In genomic region chr10:122021421-122021820, GRCh38 we compare ENCODE assay signal across 14 cellular contexts. TPM values are rescaled to one million over a fixed set of nuclear protein-coding genes. Genes with fewer than 3 reads are reported as not detected.
A peak's percentile ranks its signal among the peaks of the same experiment; 100 is the strongest.
DNase-seq lines count a peak whose midpoint lies in the region; ATAC-seq and TF ChIP-seq lines count a peak whose summit lies in the region.
"Had no signal": no experiment of that assay in that cellular context is flagged by ENCODE, and none has a peak within 500 bp of the region (broad histone marks: within the 10 kb centered on the region; RNA-seq: fewer than 3 reads in every experiment).

No MANE protein-coding gene starts in this region.

- H3K4me3 ChIP-seq in ascending aorta = peak overlapping the region; percentile 30 to 60
- peak overlapping the region in 1 of 2 donors; percentile 60 for H3K4me3 ChIP-seq in stomach smooth muscle (ENCODE audit: low read length in 2 of 2)
- H3K4me3 ChIP-seq: SK-N-MC had no signal

- H3K4ac ChIP-seq in H9 (ENCODE audit: low read depth, low read length) = no peak overlapping the region

- H3K27ac ChIP-seq in H9 (ENCODE audit: insufficient read length, low read depth, low read length) = no peak overlapping the region
- H3K27ac ChIP-seq in ascending aorta = peak overlapping the region; percentile 74 to 76
- H3K27ac ChIP-seq in stomach smooth muscle (ENCODE audit: low read length) = peak overlapping the region; percentile 95
- H3K27ac ChIP-seq: SK-N-MC had no signal

- TF ChIP-seq CTCF in H9 (conservative IDR thresholded peaks at IDR 0.05) (no peak), ascending aorta (IDR thresholded peaks at IDR 0.05) (no peak)

- no peak overlapping the region for H3K27ac Mint-ChIP-seq in H9
- H3K27ac Mint-ChIP-seq: stimulated activated effector memory CD8-positive, alpha-beta T cell treated with anti-CD3 and anti-CD28 coated beads, Interleukin-12 subunit alpha, Interleukin-12 subunit beta, amount 100 ng/mL, for 72 hours had no signal

- H3K23ac ChIP-seq in H9 (ENCODE audit: insufficient read length, low read depth, low read length) = no peak overlapping the region

- H4K5ac ChIP-seq in H9 (ENCODE audit: insufficient read length, low read depth, low read length) = no peak overlapping the region

- DNase-seq in H9 (no peak), ascending aorta (ENCODE audit: low spot score in 2 of 2) (no peak), left cardiac atrium (no peak), hippocampal formation (lab: John Stamatoyannopoulos, UW) (no peak), NCI-H2227 (lab: John Stamatoyannopoulos, UW; ENCODE audit: unreplicated experiment) (no peak)
- DNase-seq: effector memory CD4-positive, alpha-beta T cell; NCI-H1436; NCI-H526; stimulated activated CD4-positive, alpha-beta T cell treated with anti-CD3 and anti-CD28 coated beads, Interleukin-2, amount 100 ng/mL, for 48 hours had no signal

- H3K4me3 Mint-ChIP-seq in H9 = no peak overlapping the region
- H3K4me3 Mint-ChIP-seq: stimulated activated effector memory CD8-positive, alpha-beta T cell treated with anti-CD3 and anti-CD28 coated beads, Interleukin-12 subunit alpha, Interleukin-12 subunit beta, amount 100 ng/mL, for 72 hours had no signal

- no peaks in the 10 kb centered on the region for H3K79me1 ChIP-seq in H9 (ENCODE audit: insufficient read depth, low read depth, low read length, poor library complexity, severe bottlenecking)

- H3K79me2 ChIP-seq in H9 (ENCODE audit: insufficient read depth, low read length) = no peaks in the 10 kb centered on the region

- H2BK20ac ChIP-seq in H9 (ENCODE audit: low read depth, low read length, poor library complexity, severe bottlenecking) = peak overlapping the region; percentile 60

- no peaks in the 10 kb centered on the region; a peak in 1 of 5 replicates for H3K9me3 Mint-ChIP-seq in H9
- H3K9me3 Mint-ChIP-seq: stimulated activated effector memory CD8-positive, alpha-beta T cell treated with anti-CD3 and anti-CD28 coated beads, Interleukin-12 subunit alpha, Interleukin-12 subunit beta, amount 100 ng/mL, for 72 hours had no signal

- no peak overlapping the region for H2BK120ac ChIP-seq in H9 (ENCODE audit: low read depth, low read length, poor library complexity, severe bottlenecking)

- H4K91ac ChIP-seq in H9 (ENCODE audit: insufficient read length, low read depth, low read length) = no peak overlapping the region

- H3K27me3 Mint-ChIP-seq in H9 (ENCODE audit: low read depth) = peaks cover 1% of the 10 kb centered on the region

- intact Hi-C loops in ascending aorta (cut with DNase I) = loop anchor here (10.0 kb wide), 1 partner anchor 473 kb away; no protein-coding TSS in a partner anchor
- intact Hi-C loops in left cardiac atrium (cut with DNase I) = no loop called here

- H4K20me1 ChIP-seq in H9 (ENCODE audit: control insufficient read depth, insufficient read depth, insufficient read length) = no peaks in the 10 kb centered on the region

- no peak overlapping the region for H3K18ac ChIP-seq in H9 (ENCODE audit: insufficient read length, low read depth, low read length)

- no peaks in the 10 kb centered on the region for H3K23me2 ChIP-seq in H9 (ENCODE audit: insufficient read length, low read depth, low read length, poor library complexity, severe bottlenecking)

- WGBS in H9 (ENCODE audit: extremely low coverage, insufficient read length, low lambda C conversion rate) = no CpG with 5 or more reads among the region's 10 CpGs

- no peak overlapping the region for H3K9ac ChIP-seq in H9 (ENCODE audit: extremely low read depth, insufficient read length, low read length)
- H3K9ac ChIP-seq in stomach smooth muscle (ENCODE audit: low read length in 2 of 2) = peak overlapping the region; percentile 56 to 80

- H3K4me1 Mint-ChIP-seq in H9 = peaks cover 26 to 31% of the 10 kb centered on the region in 2 experiments
- H3K4me1 Mint-ChIP-seq: stimulated activated effector memory CD8-positive, alpha-beta T cell treated with anti-CD3 and anti-CD28 coated beads, Interleukin-12 subunit alpha, Interleukin-12 subunit beta, amount 100 ng/mL, for 72 hours had no signal

- no peak overlapping the region for H2BK5ac ChIP-seq in H9 (ENCODE audit: insufficient read length, low read length)

- H2BK15ac ChIP-seq in H9 (ENCODE audit: low read depth, low read length) = no peak overlapping the region

- no peak overlapping the region for H2BK12ac ChIP-seq in H9 (ENCODE audit: insufficient read length, low read depth, low read length)

- H4K8ac ChIP-seq in H9 (replicated peaks; ENCODE audit: insufficient read length, low read depth, low read length) = no peak overlapping the region

- no peaks in the 10 kb centered on the region for H3K9me3 ChIP-seq in H9 (ENCODE audit: control insufficient read depth, low read depth, low read length)
- no peaks in the 10 kb centered on the region for H3K9me3 ChIP-seq in ascending aorta
- H3K9me3 ChIP-seq in stomach smooth muscle (ENCODE audit: control insufficient read depth in 2 of 2, low read length in 2 of 2) = no peaks in the 10 kb centered on the region

- H3K4me2 ChIP-seq in H9 (ENCODE audit: insufficient read depth, insufficient read length, low read length) = no peak overlapping the region

- H3K14ac ChIP-seq in H9 (ENCODE audit: insufficient read depth, low read length) = no peak overlapping the region

- ATAC-seq in left cardiac atrium (peak; percentile 17 to 27), HG03175 (IDR thresholded peaks at IDR 0.05; ENCODE audit: unreplicated experiment) (no peak), HG03442 (IDR thresholded peaks at IDR 0.05; ENCODE audit: unreplicated experiment) (no peak)
- ATAC-seq: stimulated activated effector memory CD8-positive, alpha-beta T cell treated with anti-CD3 and anti-CD28 coated beads, Interleukin-12 subunit alpha, Interleukin-12 subunit beta, amount 100 ng/mL, for 72 hours had no signal

- H3K27me3 ChIP-seq in H9 (ENCODE audit: insufficient read depth, low read length) = no peaks in the 10 kb centered on the region
- H3K27me3 ChIP-seq in ascending aorta = no peaks in the 10 kb centered on the region
- H3K27me3 ChIP-seq in stomach smooth muscle (ENCODE audit: control insufficient read depth in 1 of 2, insufficient read depth in 2 of 2, low read length in 2 of 2) = no peaks in the 10 kb centered on the region

- H3K4me1 ChIP-seq in H9 (ENCODE audit: insufficient read depth, low read length) = no peaks in the 10 kb centered on the region
- peaks cover 0 to 7% of the 10 kb centered on the region in 2 donors for H3K4me1 ChIP-seq in ascending aorta
- peaks cover 13% of the 10 kb centered on the region for H3K4me1 ChIP-seq in stomach smooth muscle (ENCODE audit: control insufficient read depth, insufficient read depth, low read length)

- H2AK5ac ChIP-seq in H9 (ENCODE audit: insufficient read length, low read length) = no peak overlapping the region

- no peak overlapping the region for H3T11ph ChIP-seq in H9 (ENCODE audit: low read length)

- no peaks in the 10 kb centered on the region for H3K36me3 Mint-ChIP-seq in H9 (ENCODE audit: insufficient read depth in 1 of 3, low read depth in 3 of 3)
- H3K36me3 Mint-ChIP-seq: stimulated activated effector memory CD8-positive, alpha-beta T cell treated with anti-CD3 and anti-CD28 coated beads, Interleukin-12 subunit alpha, Interleukin-12 subunit beta, amount 100 ng/mL, for 72 hours had no signal

- H3K56ac ChIP-seq in H9 (ENCODE audit: insufficient read length, low read depth, low read length) = no peak overlapping the region

- peaks cover 0 to 4% of the 10 kb centered on the region in 2 donors for H3K36me3 ChIP-seq in ascending aorta
- H3K36me3 ChIP-seq in stomach smooth muscle (ENCODE audit: control insufficient read depth in 2 of 2, insufficient read depth in 2 of 2, low read length in 2 of 2) = no peaks in the 10 kb centered on the region

- H2AFZ ChIP-seq in H9 (ENCODE audit: low read length) = no peak overlapping the region

RNA-seq across cellular contexts. Expression of gene TACC2, which starts 32.5 kb away (rescaled TPM):
- total RNA-seq in H9 (2021) (54.8 and 58.1 TPM in 2 replicates), ascending aorta (69.1 TPM), left cardiac atrium (100 to 1,000 TPM; 210 to 237 TPM)

RNA-seq across cellular contexts. Expression of gene NSMCE4A, which starts 46.4 kb away (rescaled TPM):
- total RNA-seq in H9 (2021) = 59.0 and 60.5 TPM in 2 replicates
- 63.3 TPM for total RNA-seq in ascending aorta
- 10 to 100 TPM; 31.4 to 35.8 TPM for total RNA-seq in left cardiac atrium

Comparison
In these comparisons a context has a peak if more than half of its experiments do, and no peak if none do; other contexts are left out.
1. ATAC-seq: peak in left cardiac atrium (2 of 2); none in HG03175 (single experiment) and HG03442 (single experiment).